In genomic region chr6:161265975-161266374, GRCh38 we compare ENCODE assay signal across 19 cellular contexts. TPM values are rescaled to one million over a fixed set of nuclear protein-coding genes. Genes with fewer than 3 reads are reported as not detected.
A peak's percentile ranks its signal among the peaks of the same experiment; 100 is the strongest.
DNase-seq lines count a peak whose midpoint lies in the region; ATAC-seq and TF ChIP-seq lines count a peak whose summit lies in the region.
"Had no signal": no experiment of that assay in that cellular context is flagged by ENCODE, and none has a peak within 500 bp of the region (broad histone marks: within the 10 kb centered on the region; RNA-seq: fewer than 3 reads in every experiment).

No MANE protein-coding gene starts in this region.

- in situ Hi-C loops in gastrocnemius medialis (cut with MboI; ENCODE audit: low sequenced_read_pairs in 4 of 4) = no loop called here

- DNase-seq in GM12865 (ENCODE audit: low read depth) (peak; percentile 47), T-helper 17 cell (no peak), GOT3 (lab: John Stamatoyannopoulos, UW) (no peak), gastrocnemius medialis (no peak), inferior parietal cortex (ENCODE audit: extremely low spot score) (no peak)
- DNase-seq: activated CD4-positive, alpha-beta T cell treated with anti-CD3 and anti-CD28 coated beads for 48 hours; activated CD8-positive, alpha-beta memory T cell treated with anti-CD3 and anti-CD28 coated beads, Interleukin-2, amount 50 U/mL, for 48 hours; activated gamma-delta T cell treated with Interleukin-2 at 50 U/mL for 16 hours; heart right ventricle; immature natural killer cell; naive B cell; NCI-H1105 treated with DMSO at 0.1 percent for 48 hours; NCI-H526; stimulated activated CD4-positive, alpha-beta T cell treated with anti-CD3 and anti-CD28 coated beads, Interleukin-2, amount 100 ng/mL, for 48 hours had no signal

- TF ChIP-seq CTCF in GM12865 (IDR thresholded peaks at IDR 0.05; ENCODE audit: insufficient read depth, low read depth, low read length, missing control alignments) = no peak
- no peak for TF ChIP-seq CTCF in neural cell (IDR thresholded peaks at IDR 0.05; ENCODE audit: poor library complexity, severe bottlenecking)
- no peak for TF ChIP-seq CTCF in gastrocnemius medialis (IDR thresholded peaks at IDR 0.05 in 4 of 5, conservative IDR thresholded peaks at IDR 0.05 in 1 of 5)

- H3K9ac ChIP-seq in neural cell (ENCODE audit: low read length) = no peak overlapping the region
- H3K9ac ChIP-seq: KMS-11 had no signal

- H3K27me3 ChIP-seq in neural cell (ENCODE audit: insufficient read depth, low read depth, low read length) (no peaks in the 10 kb centered on the region), gastrocnemius medialis (no peaks in the 10 kb centered on the region)
- H3K27me3 ChIP-seq: heart right ventricle had no signal

- no peaks in the 10 kb centered on the region for H3F3A ChIP-seq in neural cell (ENCODE audit: insufficient read depth, low read length, poor library complexity, severe bottlenecking)

- H3K27ac ChIP-seq in neural cell (ENCODE audit: low read length) (peak overlapping the region; percentile 27), gastrocnemius medialis (no peak overlapping the region)
- H3K27ac ChIP-seq: heart right ventricle, KMS-11 had no signal

- peak overlapping the region; percentile 83 for H3K27ac Mint-ChIP-seq in T-helper 17 cell
- H3K27ac Mint-ChIP-seq: immature natural killer cell had no signal

- no peaks in the 10 kb centered on the region for H3K27me3 Mint-ChIP-seq in T-helper 17 cell
- H3K27me3 Mint-ChIP-seq: central memory CD8-positive, alpha-beta T cell; naive B cell had no signal

- no peaks in the 10 kb centered on the region for H3K36me3 ChIP-seq in neural cell (ENCODE audit: insufficient read depth, low read length)
- H3K36me3 ChIP-seq in gastrocnemius medialis = no peaks in the 10 kb centered on the region
- H3K36me3 ChIP-seq: heart right ventricle had no signal

- H3K9me3 ChIP-seq in T-helper 17 cell (ENCODE audit: control insufficient read depth, low read length, poor library complexity, severe bottlenecking) (no peaks in the 10 kb centered on the region), neural cell (ENCODE audit: low read length) (no peaks in the 10 kb centered on the region), gastrocnemius medialis (no peaks in the 10 kb centered on the region)
- H3K9me3 ChIP-seq: heart right ventricle had no signal

- no peak overlapping the region for H3K4me3 Mint-ChIP-seq in T-helper 17 cell
- H3K4me3 Mint-ChIP-seq: central memory CD8-positive, alpha-beta T cell; immature natural killer cell; naive B cell had no signal

- no peak overlapping the region for H2AFZ ChIP-seq in neural cell (ENCODE audit: low read depth, low read length)

- H3K36me3 Mint-ChIP-seq in T-helper 17 cell (ENCODE audit: low read depth) = peaks cover 9% of the 10 kb centered on the region

- no peaks in the 10 kb centered on the region for H3K4me1 ChIP-seq in gastrocnemius medialis
- H3K4me1 ChIP-seq: heart right ventricle had no signal

- no peaks in the 10 kb centered on the region for H4K20me1 ChIP-seq in neural cell (ENCODE audit: insufficient read depth)

- peaks cover 30% of the 10 kb centered on the region for H3K4me1 Mint-ChIP-seq in T-helper 17 cell

- TF ChIP-seq RAD21 in neural cell (conservative IDR thresholded peaks at IDR 0.05) = no peak

- peaks cover 91% of the 10 kb centered on the region for H3K79me2 ChIP-seq in neural cell (replicated peaks; ENCODE audit: insufficient read depth, low read length)

- no peak for TF ChIP-seq POLR2A in gastrocnemius medialis (IDR thresholded peaks at IDR 0.05)

- peak; percentile 69 for ATAC-seq in HG02852 (IDR thresholded peaks at IDR 0.05; ENCODE audit: unreplicated experiment)
- peak; percentile 35 for ATAC-seq in T-helper 17 cell
- ATAC-seq in gastrocnemius medialis = no peak
- ATAC-seq in GM21447 (IDR thresholded peaks at IDR 0.05; ENCODE audit: unreplicated experiment) = no peak
- ATAC-seq: heart right ventricle had no signal

- intact Hi-C loops in gastrocnemius medialis (cut with DNase I; ENCODE audit: low total_unique reads) = no loop called here

- H3K4me2 ChIP-seq in neural cell (ENCODE audit: low read length) = no peak overlapping the region
- H3K4me2 ChIP-seq: KMS-11 had no signal

- no peaks in the 10 kb centered on the region for H3K9me2 ChIP-seq in neural cell (ENCODE audit: insufficient read depth, low read length)

- TF ChIP-seq EP300 in neural cell (conservative IDR thresholded peaks at IDR 0.05; ENCODE audit: poor library complexity, severe bottlenecking) = no peak

- H3K4me3 ChIP-seq in GM12865 (ENCODE audit: low read depth, low read length) = no peak overlapping the region
- H3K4me3 ChIP-seq in neural cell (ENCODE audit: low read length) = peak overlapping the region; percentile 18
- no peak overlapping the region for H3K4me3 ChIP-seq in gastrocnemius medialis
- H3K4me3 ChIP-seq: heart right ventricle had no signal

TF ChIP-seq in neural cell, 6 proteins besides CTCF, POLR2A, EP300 and RAD21:
- TF ChIP-seq EZH2 (IDR thresholded peaks at IDR 0.05; ENCODE audit: borderline replicate concordance, insufficient read depth, low read length, poor library complexity, severe bottlenecking) = no peak
- TF ChIP-seq TAF1 (IDR thresholded peaks at IDR 0.05; ENCODE audit: low read depth) = no peak
- no peak for TF ChIP-seq SMC3 (conservative IDR thresholded peaks at IDR 0.05; ENCODE audit: poor library complexity)
- TF ChIP-seq POLR2AphosphoS5 (IDR thresholded peaks at IDR 0.05) = no peak
- TF ChIP-seq MXI1 (conservative IDR thresholded peaks at IDR 0.05; ENCODE audit: poor library complexity, severe bottlenecking) = no peak
- no peak for TF ChIP-seq REST (IDR thresholded peaks at IDR 0.05; ENCODE audit: borderline replicate concordance)

RNA-seq across cellular contexts. Expression of gene AGPAT4, which starts 7.9 kb away (rescaled TPM):
- total RNA-seq in T-helper 17 cell (10 to 100 TPM; 15.9 to 19.2 TPM), gastrocnemius medialis (under 1 TPM; 0.36 to 0.61 (median 0.53) TPM)
- 42.6 and 49.3 TPM in 2 replicates for polyA plus RNA-seq in neural cell
- 87.6 and 103 TPM in 2 replicates for polyA minus RNA-seq in neural cell

Comparison
In these comparisons a context has a peak if more than half of its experiments do, and no peak if none do; other contexts are left out.
1. ATAC-seq: peak in HG02852 (single experiment) and T-helper 17 cell (single experiment); none in gastrocnemius medialis (0 of 2) and GM21447 (single experiment).
2. RNA of gene AGPAT4, which starts 7.9 kb away (total RNA-seq): 15.9 to 19.2 TPM in T-helper 17 cell; 0.36 to 0.61 TPM in gastrocnemius medialis; every median in the first group is over 10 times any median in the second.